ENCODE assay signal across 7 cellular contexts in the genomic region with DNA sequence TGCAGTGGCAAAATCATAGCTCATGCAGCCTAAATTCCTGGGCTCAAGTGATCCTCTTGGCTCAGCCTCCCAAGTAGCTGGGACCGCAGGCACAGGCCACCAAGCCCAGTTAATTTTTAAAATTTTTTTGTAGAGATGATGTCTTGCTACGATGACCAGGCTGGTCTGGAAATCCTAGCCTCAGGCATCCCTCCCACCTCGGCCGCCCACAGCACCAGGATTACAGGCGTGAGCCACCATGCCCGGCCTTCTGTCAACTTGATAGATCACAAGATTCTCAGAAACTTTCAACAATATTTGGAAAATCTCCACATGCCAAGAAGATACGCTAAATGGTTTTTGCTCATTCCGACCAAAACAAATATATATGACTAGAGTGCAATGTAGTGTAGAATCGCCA.
"Had no signal": no experiment of that assay in that cellular context is flagged by ENCODE, and none has a peak within 500 bp of the region (broad histone marks: within the 10 kb centered on the region; RNA-seq: fewer than 3 reads in every experiment).

No MANE protein-coding gene starts in this region.

- H3K4me3 Mint-ChIP-seq: IgD-negative memory B cell had no signal

- H3K27ac Mint-ChIP-seq: IgD-negative memory B cell had no signal

- H3K27ac ChIP-seq: HL-60 had no signal

- H3K4me3 ChIP-seq: HAP-1 had no signal

- H3K9me3 ChIP-seq: HAP-1 had no signal

- DNase-seq: GOT3, H7 had no signal

- H3K36me3 ChIP-seq: HAP-1 had no signal

- ATAC-seq: HCT116, HepG2 had no signal
